17 cellular contexts compared by ENCODE assay signal in the genomic region with DNA sequence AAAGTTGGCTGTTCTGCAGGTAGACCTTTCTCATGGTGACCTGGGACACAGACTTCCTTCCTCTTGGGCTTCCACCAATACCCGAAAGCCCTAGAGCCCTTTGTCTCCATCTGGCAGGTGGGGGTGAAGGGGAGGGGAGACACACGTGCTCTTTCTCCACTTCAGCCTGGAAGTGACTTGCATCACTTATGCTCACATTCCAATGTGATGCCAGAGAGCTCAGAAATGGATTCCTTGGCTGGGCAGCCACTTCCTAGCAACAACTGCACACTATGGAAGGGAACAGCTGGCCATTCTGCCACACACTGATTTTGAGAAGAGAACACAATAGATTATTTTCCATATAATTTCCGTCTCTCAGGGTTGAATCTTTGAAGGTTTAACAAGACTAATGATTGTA. TPM values are rescaled to one million over a fixed set of nuclear protein-coding genes. Genes with fewer than 3 reads are reported as not detected.
DNase-seq lines count a peak whose midpoint lies in the region; TF ChIP-seq lines count a peak whose summit lies in the region.
"Had no signal": no experiment of that assay in that cellular context is flagged by ENCODE, and none has a peak within 500 bp of the region (broad histone marks: within the 10 kb centered on the region; RNA-seq: fewer than 3 reads in every experiment).

No MANE protein-coding gene starts in this region.

- H3K4me1 Mint-ChIP-seq in activated naive CD4-positive, alpha-beta T cell treated with anti-CD3 and anti-CD28 coated beads for 36 hours (ENCODE audit: low read depth), result peaks cover 14% of the 10 kb centered on the region

- no peaks in the 10 kb centered on the region for H3K27me3 ChIP-seq in MG63
- H3K27me3 ChIP-seq: gastroesophageal sphincter, ovary had no signal

- H3K27me3 Mint-ChIP-seq in activated naive CD4-positive, alpha-beta T cell treated with anti-CD3 and anti-CD28 coated beads for 36 hours (ENCODE audit: low read depth), result peaks cover 18% of the 10 kb centered on the region

- no peak for TF ChIP-seq CTCF in cardiac fibroblast (IDR thresholded peaks at IDR 0.05; ENCODE audit: low read depth, low read length)

- peaks cover 7% of the 10 kb centered on the region for H3K9me3 Mint-ChIP-seq in activated naive CD4-positive, alpha-beta T cell treated with anti-CD3 and anti-CD28 coated beads for 36 hours

- no peak overlapping the region for H3K27ac Mint-ChIP-seq in activated naive CD4-positive, alpha-beta T cell treated with anti-CD3 and anti-CD28 coated beads for 36 hours
- H3K27ac Mint-ChIP-seq: activated CD8-positive, alpha-beta T cell treated with anti-CD3 and anti-CD28 coated beads for 36 hours; GM23338 had no signal

- no peak overlapping the region for H3K4me3 Mint-ChIP-seq in activated naive CD4-positive, alpha-beta T cell treated with anti-CD3 and anti-CD28 coated beads for 36 hours
- H3K4me3 Mint-ChIP-seq: activated CD8-positive, alpha-beta T cell treated with anti-CD3 and anti-CD28 coated beads for 36 hours; GM23338 had no signal

- no peak overlapping the region for H3K4me3 ChIP-seq in MG63
- no peak overlapping the region for H3K4me3 ChIP-seq in cardiac fibroblast (replicated peaks in 1 of 2; ENCODE audit: low read depth in 2 of 2, low read length in 2 of 2)
- H3K4me3 ChIP-seq: gastroesophageal sphincter, GM23338, ovary, spleen had no signal

- in situ Hi-C loops in ACHN (cut with HindIII; ENCODE audit: low pct_ligation_motif_present, low pct_unique_long_range_greater_than_20kb, low sequenced_read_pairs), result no loop called here

- peaks cover 2% of the 10 kb centered on the region for H3K36me3 Mint-ChIP-seq in activated naive CD4-positive, alpha-beta T cell treated with anti-CD3 and anti-CD28 coated beads for 36 hours (ENCODE audit: low read depth)

- no peaks in the 10 kb centered on the region for H3K36me3 ChIP-seq in MG63
- H3K36me3 ChIP-seq: gastroesophageal sphincter, ovary, spleen had no signal

- peak; percentile 78 for DNase-seq in DMS 273 (lab: John Stamatoyannopoulos, UW; ENCODE audit: unreplicated experiment)
- DNase-seq in MG63, result peak; percentile 15
- DNase-seq in cardiac fibroblast (ENCODE audit: low read depth in 2 of 2), result peak; percentile 53 to 57
- DNase-seq in left kidney (ENCODE audit: low read depth, low spot score), result peak; percentile 34
- DNase-seq in ACHN, result no peak
- DNase-seq in NCI-H128 (lab: John Stamatoyannopoulos, UW; ENCODE audit: unreplicated experiment), result no peak
- no peak for DNase-seq in HUDEP-2 (lab: John Stamatoyannopoulos, UW; ENCODE audit: unreplicated experiment in 76 of 76)
- DNase-seq in activated naive CD4-positive, alpha-beta T cell treated with anti-CD3 and anti-CD28 coated beads for 36 hours, result no peak
- DNase-seq: activated CD8-positive, alpha-beta T cell treated with anti-CD3 and anti-CD28 coated beads for 36 hours; C1 segment of cervical spinal cord; DND-41; ovary; spleen; stimulated activated naive CD8-positive, alpha-beta T cell treated with anti-CD3 and anti-CD28 coated beads, Interleukin-15, Interleukin-2, amounts not matched to agents 100 U/mL and 50 U/mL, for 24 hours had no signal

- no peaks in the 10 kb centered on the region for H3K9me3 ChIP-seq in MG63
- H3K9me3 ChIP-seq: ovary had no signal

- intact Hi-C loops in activated naive CD4-positive, alpha-beta T cell treated with anti-CD3 and anti-CD28 coated beads for 36 hours (cut with micrococcal nuclease), result no loop called here

- CTCF ChIA-PET in activated naive CD4-positive, alpha-beta T cell treated with anti-CD3 and anti-CD28 coated beads for 36 hours (lab: Charles Lee), result no interaction called here

RNA-seq across cellular contexts. Expression of a gene that starts 36.3 kb away (rescaled TPM):
- total RNA-seq in MG63 (2014; rRNA removed; shearing (Covaris generic); ENCODE audit: low replicate concordance), result not detected in 2 replicates
- total RNA-seq in activated naive CD4-positive, alpha-beta T cell treated with anti-CD3 and anti-CD28 coated beads for 36 hours, result not detected
- total RNA-seq: activated CD8-positive, alpha-beta T cell treated with anti-CD3 and anti-CD28 coated beads for 36 hours; gastroesophageal sphincter; GM23338; ovary; spleen; urinary bladder had no signal

Comparison
In these comparisons a context has a peak if more than half of its experiments do, and no peak if none do; other contexts are left out.
1. DNase-seq: peak in DMS 273 (single experiment), MG63 (single experiment), cardiac fibroblast (2 of 2) and left kidney (single experiment); none in ACHN (single experiment), NCI-H128 (single experiment), HUDEP-2 (0 of 76) and activated naive CD4-positive, alpha-beta T cell treated with anti-CD3 and anti-CD28 coated beads for 36 hours (single experiment).